9 cellular contexts compared by ENCODE assay signal in the genomic region with DNA sequence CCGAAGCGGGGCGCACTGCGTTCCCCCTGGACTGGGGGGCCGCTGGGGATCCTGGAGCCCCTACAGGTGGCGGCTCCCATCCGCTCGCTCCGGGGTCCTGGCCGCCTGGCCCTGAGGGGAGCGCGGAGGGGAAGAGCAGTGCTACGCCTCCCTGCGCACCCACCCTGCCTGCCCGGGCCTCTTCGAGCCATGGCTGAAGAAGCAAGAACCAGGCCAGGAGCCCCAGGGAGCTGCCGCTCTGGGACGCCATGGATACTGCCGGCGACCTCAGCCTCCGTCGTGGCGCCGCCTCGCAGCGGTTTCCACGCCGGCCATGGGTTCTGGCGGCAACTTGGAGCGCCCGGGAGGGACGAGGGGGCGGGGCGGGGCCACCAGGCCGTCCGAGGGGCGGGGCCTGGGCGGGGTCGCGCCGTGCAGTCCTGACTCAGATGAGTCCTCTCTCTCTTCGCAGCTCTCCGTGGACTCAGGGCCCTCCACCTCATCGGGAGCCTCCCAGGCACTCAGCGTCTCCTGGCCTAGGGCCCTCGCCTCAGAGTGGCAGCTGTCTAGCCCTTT. TPM values are rescaled to one million over a fixed set of nuclear protein-coding genes. Genes with fewer than 3 reads are reported as not detected.
DNase-seq lines count a peak whose midpoint lies in the region; TF ChIP-seq lines count a peak whose summit lies in the region.
"Had no signal": no experiment of that assay in that cellular context is flagged by ENCODE, and none has a peak within 500 bp of the region (broad histone marks: within the 10 kb centered on the region; RNA-seq: fewer than 3 reads in every experiment).

No MANE protein-coding gene starts in this region.

- H3K36me3 ChIP-seq in liver (ENCODE audit: control insufficient read depth in 4 of 4, insufficient read depth in 3 of 4, low read depth in 1 of 4, low read length in 3 of 4), result no peaks in the 10 kb centered on the region

- DNase-seq in 8988T, result peak; percentile 59
- DNase-seq in HEK293T (ENCODE audit: extremely low spot score), result peak; percentile 87
- peak; percentile 67 to 69 for DNase-seq in activated CD4-positive, alpha-beta T cell treated with anti-CD3 and anti-CD28 coated beads for 24 hours (ENCODE audit: low read depth in 2 of 2)
- no peak for DNase-seq in chondrocyte (ENCODE audit: low spot score)
- peak; percentile 52 to 73 (median 58) for DNase-seq in stimulated activated CD4-positive, alpha-beta T cell treated with anti-CD3 and anti-CD28 coated beads, TNF-alpha, amount 100 ng/mL, for 48 hours (ENCODE audit: low read depth in 3 of 3)
- DNase-seq in dedifferentiated amniotic fluid mesenchymal stem cell (ENCODE audit: extremely low spot score), result no peak
- no peak for DNase-seq in OCI-M2 (lab: John Stamatoyannopoulos, UW; ENCODE audit: unreplicated experiment)

- no peaks in the 10 kb centered on the region for H3K9me3 ChIP-seq in liver (ENCODE audit: control insufficient read depth in 4 of 4, low read length in 3 of 4)

- no peaks in the 10 kb centered on the region for H3K27me3 ChIP-seq in liver (ENCODE audit: control insufficient read depth in 4 of 4, insufficient read depth in 4 of 4, low read length in 3 of 4)

- peaks cover 4% of the 10 kb centered on the region for H3K4me1 Mint-ChIP-seq in chondrocyte (ENCODE audit: low read depth)

- peaks cover 32% of the 10 kb centered on the region for H3K27me3 Mint-ChIP-seq in chondrocyte (ENCODE audit: low read depth)

- peaks cover 0 to 9% (median 4%) of the 10 kb centered on the region in 4 donors for H3K4me1 ChIP-seq in liver (ENCODE audit: control insufficient read depth in 4 of 4, insufficient read depth in 4 of 4, low read length in 3 of 4)

- CTCF ChIA-PET in HEK293T (lab: Yijun Ruan, JAX), result no interaction called here

- no peaks in the 10 kb centered on the region for H3K9me3 Mint-ChIP-seq in chondrocyte (ENCODE audit: low read depth)

- H3K27ac Mint-ChIP-seq in chondrocyte (ENCODE audit: unreplicated experiment), result no peak overlapping the region

- H3K27ac ChIP-seq in liver (ENCODE audit: low read depth in 1 of 2, low read length in 2 of 2), result no peak overlapping the region

- TF ChIP-seq CTCF in chondrocyte (IDR thresholded peaks at IDR 0.05), result no peak
- TF ChIP-seq CTCF in liver (IDR thresholded peaks at IDR 0.05; ENCODE audit: low read depth, low read length, missing input control), result no peak

- 7% methylated on average over 46 of the region's 46 CpGs for whole genome bisulfite sequencing in liver

- no peak for TF ChIP-seq RAD21 in liver (IDR thresholded peaks at IDR 0.05)

- POLR2A ChIA-PET in HEK293T (lab: Yijun Ruan, JAX), result no interaction called here

- H3K36me3 Mint-ChIP-seq in chondrocyte (ENCODE audit: low read depth), result no peaks in the 10 kb centered on the region

- H3K9ac ChIP-seq in liver (ENCODE audit: low read depth in 1 of 2, low read length in 2 of 2), result no peak overlapping the region

- H3K4me3 ChIP-seq in liver (ENCODE audit: low read depth in 1 of 3, low read length in 3 of 3), result peak overlapping the region in 2 of 3 donors; percentile 47 to 54

- peak overlapping the region; percentile 68 for H3K4me3 Mint-ChIP-seq in chondrocyte (ENCODE audit: unreplicated experiment)

TF ChIP-seq in HEK293T, 16 proteins besides CTCF, POLR2A, EP300 and RAD21:
- no peak for TF ChIP-seq ARNT (IDR thresholded peaks at IDR 0.05)
- TF ChIP-seq L3MBTL2 (conservative IDR thresholded peaks at IDR 0.05), result peak; percentile 96

TF ChIP-seq in liver, 16 proteins besides CTCF, POLR2A, EP300 and RAD21:
- TF ChIP-seq JUND (IDR thresholded peaks at IDR 0.05), result no peak
- TF ChIP-seq SP1 (IDR thresholded peaks at IDR 0.05), result peak; percentile 9

RNA-seq across cellular contexts. Expression of a gene that starts 50.9 kb away (rescaled TPM):
- total RNA-seq in chondrocyte (0.22 to 0.82 TPM in 2 of 3 replicates, not detected in the other), liver (1 to 10 TPM in 1 of 2 donors, under 1 TPM in 1; 0.51 to 1.3 TPM)
- under 1 TPM; 0.76 to 0.86 TPM for polyA plus RNA-seq in liver
- total RNA-seq: frontal cortex had no signal

Comparison
In these comparisons a context has a peak if more than half of its experiments do, and no peak if none do; other contexts are left out.
1. DNase-seq: peak in 8988T (single experiment), HEK293T (single experiment), activated CD4-positive, alpha-beta T cell treated with anti-CD3 and anti-CD28 coated beads for 24 hours (2 of 2) and stimulated activated CD4-positive, alpha-beta T cell treated with anti-CD3 and anti-CD28 coated beads, TNF-alpha, amount 100 ng/mL, for 48 hours (3 of 3); none in chondrocyte (single experiment), dedifferentiated amniotic fluid mesenchymal stem cell (single experiment) and OCI-M2 (single experiment).